Comparison of ENCODE assay signal across 22 cellular contexts in genomic region chr6:128114164-128114563, GRCh38.
"Had no signal": no experiment of that assay in that cellular context is flagged by ENCODE, and none has a peak within 500 bp of the region (broad histone marks: within the 10 kb centered on the region; RNA-seq: fewer than 3 reads in every experiment).

No MANE protein-coding gene starts in this region.

- H3K36me3 ChIP-seq: right atrium auricular region, suprapubic skin, thyroid gland, upper lobe of left lung, vagina had no signal

- H3K36me3 Mint-ChIP-seq: stimulated activated effector memory CD8-positive, alpha-beta T cell treated with anti-CD3 and anti-CD28 coated beads, Interleukin-12 subunit alpha, Interleukin-12 subunit beta, amount 100 ng/mL, for 72 hours had no signal

- H3K4me3 Mint-ChIP-seq: endodermal cell; naive B cell; stimulated activated effector memory CD8-positive, alpha-beta T cell treated with anti-CD3 and anti-CD28 coated beads, Interleukin-12 subunit alpha, Interleukin-12 subunit beta, amount 100 ng/mL, for 72 hours had no signal

- H3K79me2 ChIP-seq: hepatocyte had no signal

- ATAC-seq: stimulated activated effector memory CD8-positive, alpha-beta T cell treated with anti-CD3 and anti-CD28 coated beads, Interleukin-12 subunit alpha, Interleukin-12 subunit beta, amount 100 ng/mL, for 72 hours; stimulated activated naive CD8-positive, alpha-beta T cell treated with anti-CD3 and anti-CD28 coated beads, Interleukin-15, Interleukin-2, amounts not matched to agents 100 U/mL and 50 U/mL, for 24 hours had no signal

- H3K27ac Mint-ChIP-seq: endodermal cell; stimulated activated effector memory CD8-positive, alpha-beta T cell treated with anti-CD3 and anti-CD28 coated beads, Interleukin-12 subunit alpha, Interleukin-12 subunit beta, amount 100 ng/mL, for 72 hours had no signal

- FAIRE-seq: endothelial cell of umbilical vein, kidney had no signal

- H3K4me2 ChIP-seq: hepatocyte, smooth muscle cell had no signal

- H3K27me3 Mint-ChIP-seq: naive B cell had no signal

- H2AFZ ChIP-seq: hepatocyte had no signal

- H3K4me3 ChIP-seq: coronary artery, hepatocyte, right atrium auricular region, smooth muscle cell, suprapubic skin, thyroid gland, upper lobe of left lung, vagina had no signal

- DNase-seq: effector CD4-positive, alpha-beta T cell; endodermal cell; erythroblast; foreskin melanocyte; kidney; left cardiac atrium; mesendoderm; naive B cell; posterior cingulate gyrus; stimulated activated CD4-positive, alpha-beta T cell treated with anti-CD3 and anti-CD28 coated beads, Interleukin-4, amount 100 ng/mL, for 1 hour; stimulated activated CD8-positive, alpha-beta memory T cell treated with anti-CD3 and anti-CD28 coated beads, Interleukin-4, amount 100 ng/mL, for 48 hours; stimulated activated naive CD8-positive, alpha-beta T cell treated with anti-CD3 and anti-CD28 coated beads, Interleukin-15, Interleukin-2, amounts not matched to agents 100 U/mL and 50 U/mL, for 24 hours; thyroid gland; upper lobe of left lung had no signal

- H3K27me3 ChIP-seq: hepatocyte, right atrium auricular region, suprapubic skin, thyroid gland, upper lobe of left lung, vagina had no signal

- H3K9me3 Mint-ChIP-seq: endodermal cell had no signal

- H3K4me1 Mint-ChIP-seq: endodermal cell had no signal

- H3K27ac ChIP-seq: coronary artery, hepatocyte, right atrium auricular region, suprapubic skin, thyroid gland, upper lobe of left lung, vagina had no signal

- H3K9me3 ChIP-seq: right atrium auricular region, suprapubic skin, thyroid gland, upper lobe of left lung, vagina had no signal
